In the genomic region with DNA sequence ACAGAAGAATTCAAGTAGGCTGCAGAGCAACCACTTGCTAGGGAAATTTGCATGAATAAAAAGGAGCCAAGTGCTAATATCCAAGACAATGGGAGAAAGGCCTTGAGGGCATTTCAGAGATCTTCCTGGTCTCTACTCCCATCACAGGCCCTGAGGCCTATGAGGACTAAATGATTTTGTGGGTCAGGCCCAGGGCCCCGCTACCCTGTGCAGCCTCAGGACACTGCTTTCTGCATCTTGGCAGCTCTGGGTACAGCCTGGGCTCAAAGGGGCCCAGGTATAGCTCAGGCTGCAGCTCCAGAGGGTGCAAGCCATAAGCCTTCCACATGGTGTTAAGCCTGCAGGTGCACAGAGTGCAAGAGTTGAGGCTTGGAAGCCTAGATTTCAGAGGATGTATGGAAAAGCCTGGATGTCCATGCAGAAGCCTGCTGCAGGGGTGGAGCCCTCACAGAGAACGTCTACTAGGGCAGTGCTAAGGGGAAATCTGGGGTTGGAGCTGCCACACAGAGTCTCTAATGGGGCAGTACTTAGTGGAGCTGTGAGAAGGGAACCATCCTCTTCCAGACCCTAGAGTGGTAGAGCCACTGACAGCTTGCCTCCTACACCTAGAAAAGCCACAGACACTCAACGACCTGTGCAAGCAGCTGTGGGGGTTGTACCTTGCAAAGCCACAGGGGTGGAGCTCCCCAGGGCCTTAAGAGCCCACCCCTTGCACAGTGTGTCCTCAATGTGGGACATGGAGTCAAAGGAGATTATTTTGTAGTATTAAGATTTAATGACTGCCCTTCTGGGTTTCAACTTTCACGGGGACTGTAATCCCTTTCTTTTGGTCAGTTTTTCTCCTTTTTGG, we compare ENCODE assay signal across 17 cellular contexts. TPM values are rescaled to one million over a fixed set of nuclear protein-coding genes. Genes with fewer than 3 reads are reported as not detected.
DNase-seq lines count a peak whose midpoint lies in the region; FAIRE-seq and TF ChIP-seq lines count a peak whose summit lies in the region.
"Had no signal": no experiment of that assay in that cellular context is flagged by ENCODE, and none has a peak within 500 bp of the region (broad histone marks: within the 10 kb centered on the region; RNA-seq: fewer than 3 reads in every experiment).

No MANE protein-coding gene starts in this region.

- POLR2A ChIA-PET in HEK293 (lab: Yijun Ruan, JAX), result no interaction called here

- H3K9me3 ChIP-seq in HEK293 (ENCODE audit: control insufficient read depth, insufficient read depth, low read depth, low read length), result no peaks in the 10 kb centered on the region
- H3K9me3 ChIP-seq in kidney (ENCODE audit: control insufficient read depth in 1 of 2, low read length in 2 of 2), result peaks cover 4 to 7% of the 10 kb centered on the region in 2 donors
- peaks cover 0 to 18% (median 2%) of the 10 kb centered on the region in 4 donors for H3K9me3 ChIP-seq in sigmoid colon

- CTCF ChIA-PET in HEK293 (lab: Yijun Ruan, JAX), result interaction anchor here (0.8 kb wide), 1 partner anchor 86 kb away, joined by 4 read pairs; no protein-coding TSS in a partner anchor

- no peak overlapping the region for H3K4me3 ChIP-seq in HEK293 (ENCODE audit: low read depth, low read length)
- H3K4me3 ChIP-seq in kidney (ENCODE audit: low read length in 2 of 2), result no peak overlapping the region
- H3K4me3 ChIP-seq in sigmoid colon, result no peak overlapping the region

- TF ChIP-seq POLR2A in sigmoid colon (IDR thresholded peaks at IDR 0.05), result no peak

- intact Hi-C loops in kidney (cut with DNase I), result no loop called here
- intact Hi-C loops in sigmoid colon (cut with DNase I), result no loop called here

- no peak overlapping the region for H3K9ac ChIP-seq in kidney (ENCODE audit: low read length in 2 of 2)
- H3K9ac ChIP-seq: BLaER1 treated with 17β-estradiol and CSF1 and Interleukin-3, amounts not matched to agents 10 nM and 100 nM had no signal

- H3K4me1 ChIP-seq in HEK293 (ENCODE audit: control insufficient read depth, insufficient read depth, low read length) (no peaks in the 10 kb centered on the region), kidney (ENCODE audit: control insufficient read depth in 1 of 2, insufficient read depth in 1 of 2, low read depth in 1 of 2, low read length in 2 of 2) (no peaks in the 10 kb centered on the region), sigmoid colon (peaks cover 0 to 10% (median 8%) of the 10 kb centered on the region in 4 donors)

- WGBS in sigmoid colon, 2 donors, result 72 to 85% methylated on average over 4 of the region's 4 CpGs

- DNase-seq in activated effector memory CD4-positive, alpha-beta T cell treated with anti-CD3 and anti-CD28 coated beads, Interleukin-2, amount 50 U/mL, for 16 hours, result peak; percentile 38
- no peak for DNase-seq in activated effector memory CD4-positive, alpha-beta T cell treated with Interleukin-2 at 50 U/mL for 16 hours
- DNase-seq in kidney, result peak; percentile 31
- peak; percentile 26 for DNase-seq in sigmoid colon
- DNase-seq in amniotic stem cell (lab: John Stamatoyannopoulos, UW), result no peak
- DNase-seq in NK-92 treated with Interleukin-12 subunit alpha and Interleukin-12 subunit beta, amount 100 ng/mL, for 24 hours (lab: John Stamatoyannopoulos, UW), result no peak
- DNase-seq: 8988T; AML-193; Calu3; CD4-positive, alpha-beta T cell; DMS 273 treated with DMSO at 0.1 percent for 48 hours; HCEC 1CT had no signal

- no peak overlapping the region for H3K27ac ChIP-seq in HEK293 (ENCODE audit: extremely low read depth, low read depth, low read length)
- no peak overlapping the region for H3K27ac ChIP-seq in kidney (ENCODE audit: low read depth in 2 of 2, low read length in 2 of 2)
- H3K27ac ChIP-seq in sigmoid colon, result no peak overlapping the region
- H3K27ac ChIP-seq: BLaER1 treated with 17β-estradiol and CSF1 and Interleukin-3, amounts not matched to agents 10 nM and 100 nM; HL-60 had no signal

- no peak for FAIRE-seq in kidney (lab: Jason Lieb, UNC)

- TF ChIP-seq EP300 in sigmoid colon (IDR thresholded peaks at IDR 0.05), result no peak

- TF ChIP-seq CTCF in HEK293 (tag by site-specific recombination; IDR thresholded peaks at IDR 0.05) (no peak), kidney (IDR thresholded peaks at IDR 0.05; ENCODE audit: borderline replicate concordance, extremely low read depth, insufficient read depth) (no peak), sigmoid colon (IDR thresholded peaks at IDR 0.05) (no peak)

- no peaks in the 10 kb centered on the region for H3K36me3 ChIP-seq in HEK293 (ENCODE audit: control insufficient read depth in 2 of 2, insufficient read depth in 1 of 2, low read length in 2 of 2)
- H3K36me3 ChIP-seq in kidney (ENCODE audit: control insufficient read depth in 1 of 2, insufficient read depth in 2 of 2, low read length in 2 of 2), result no peaks in the 10 kb centered on the region
- no peaks in the 10 kb centered on the region for H3K36me3 ChIP-seq in sigmoid colon

- H3K27me3 ChIP-seq in sigmoid colon, result peaks cover 0 to 79% (median 32%) of the 10 kb centered on the region in 3 donors

TF ChIP-seq in HEK293, 187 proteins besides CTCF, POLR2A, EP300 and RAD21 (continues in another document):
- TF ChIP-seq ZNF585B (tag by site-specific recombination; IDR thresholded peaks at IDR 0.05) (peak; percentile 73), TRIM28 (IDR thresholded peaks at IDR 0.05; ENCODE audit: borderline replicate concordance, low read length) (peak; percentile 77; the same call in 1 of the 2 replicates)
- TF ChIP-seq, protein P1, sequence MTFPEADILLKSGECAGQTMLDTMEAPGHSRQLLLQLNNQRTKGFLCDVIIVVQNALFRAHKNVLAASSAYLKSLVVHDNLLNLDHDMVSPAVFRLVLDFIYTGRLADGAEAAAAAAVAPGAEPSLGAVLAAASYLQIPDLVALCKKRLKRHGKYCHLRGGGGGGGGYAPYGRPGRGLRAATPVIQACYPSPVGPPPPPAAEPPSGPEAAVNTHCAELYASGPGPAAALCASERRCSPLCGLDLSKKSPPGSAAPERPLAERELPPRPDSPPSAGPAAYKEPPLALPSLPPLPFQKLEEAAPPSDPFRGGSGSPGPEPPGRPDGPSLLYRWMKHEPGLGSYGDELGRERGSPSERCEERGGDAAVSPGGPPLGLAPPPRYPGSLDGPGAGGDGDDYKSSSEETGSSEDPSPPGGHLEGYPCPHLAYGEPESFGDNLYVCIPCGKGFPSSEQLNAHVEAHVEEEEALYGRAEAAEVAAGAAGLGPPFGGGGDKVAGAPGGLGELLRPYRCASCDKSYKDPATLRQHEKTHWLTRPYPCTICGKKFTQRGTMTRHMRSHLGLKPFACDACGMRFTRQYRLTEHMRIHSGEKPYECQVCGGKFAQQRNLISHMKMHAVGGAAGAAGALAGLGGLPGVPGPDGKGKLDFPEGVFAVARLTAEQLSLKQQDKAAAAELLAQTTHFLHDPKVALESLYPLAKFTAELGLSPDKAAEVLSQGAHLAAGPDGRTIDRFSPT (tag by site-specific recombination; IDR thresholded peaks at IDR 0.05), result no peak
- TF ChIP-seq, protein P2, sequence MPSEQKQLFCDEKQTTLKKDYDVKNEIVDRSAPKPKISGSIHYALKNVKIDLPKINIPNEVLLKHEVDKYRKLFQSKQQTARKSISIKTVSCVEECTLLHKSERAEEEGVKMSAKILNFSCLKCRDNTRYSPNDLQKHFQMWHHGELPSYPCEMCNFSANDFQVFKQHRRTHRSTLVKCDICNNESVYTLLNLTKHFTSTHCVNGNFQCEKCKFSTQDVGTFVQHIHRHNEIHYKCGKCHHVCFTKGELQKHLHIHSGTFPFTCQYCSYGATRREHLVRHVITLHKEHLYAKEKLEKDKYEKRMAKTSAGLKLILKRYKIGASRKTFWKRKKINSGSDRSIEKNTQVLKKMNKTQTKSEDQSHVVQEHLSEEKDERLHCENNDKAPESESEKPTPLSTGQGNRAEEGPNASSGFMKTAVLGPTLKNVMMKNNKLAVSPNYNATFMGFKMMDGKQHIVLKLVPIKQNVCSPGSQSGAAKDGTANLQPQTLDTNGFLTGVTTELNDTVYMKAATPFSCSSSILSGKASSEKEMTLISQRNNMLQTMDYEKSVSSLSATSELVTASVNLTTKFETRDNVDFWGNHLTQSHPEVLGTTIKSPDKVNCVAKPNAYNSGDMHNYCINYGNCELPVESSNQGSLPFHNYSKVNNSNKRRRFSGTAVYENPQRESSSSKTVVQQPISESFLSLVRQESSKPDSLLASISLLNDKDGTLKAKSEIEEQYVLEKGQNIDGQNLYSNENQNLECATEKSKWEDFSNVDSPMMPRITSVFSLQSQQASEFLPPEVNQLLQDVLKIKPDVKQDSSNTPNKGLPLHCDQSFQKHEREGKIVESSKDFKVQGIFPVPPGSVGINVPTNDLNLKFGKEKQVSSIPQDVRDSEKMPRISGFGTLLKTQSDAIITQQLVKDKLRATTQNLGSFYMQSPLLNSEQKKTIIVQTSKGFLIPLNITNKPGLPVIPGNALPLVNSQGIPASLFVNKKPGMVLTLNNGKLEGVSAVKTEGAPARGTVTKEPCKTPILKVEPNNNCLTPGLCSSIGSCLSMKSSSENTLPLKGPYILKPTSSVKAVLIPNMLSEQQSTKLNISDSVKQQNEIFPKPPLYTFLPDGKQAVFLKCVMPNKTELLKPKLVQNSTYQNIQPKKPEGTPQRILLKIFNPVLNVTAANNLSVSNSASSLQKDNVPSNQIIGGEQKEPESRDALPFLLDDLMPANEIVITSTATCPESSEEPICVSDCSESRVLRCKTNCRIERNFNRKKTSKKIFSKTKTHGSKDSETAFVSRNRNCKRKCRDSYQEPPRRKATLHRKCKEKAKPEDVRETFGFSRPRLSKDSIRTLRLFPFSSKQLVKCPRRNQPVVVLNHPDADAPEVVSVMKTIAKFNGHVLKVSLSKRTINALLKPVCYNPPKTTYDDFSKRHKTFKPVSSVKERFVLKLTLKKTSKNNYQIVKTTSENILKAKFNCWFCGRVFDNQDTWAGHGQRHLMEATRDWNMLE (tag by site-specific recombination; conservative IDR thresholded peaks at IDR 0.05; ENCODE audit: low read depth), result no peak

RNA-seq across cellular contexts. Expression of a gene that starts 13.7 kb away (rescaled TPM):
- not detected for total RNA-seq in kidney
- polyA plus RNA-seq in kidney (ENCODE audit: insufficient read depth, low read depth, low replicate concordance), result not detected
- not detected for total RNA-seq in sigmoid colon
- not detected for polyA plus RNA-seq in sigmoid colon
- total RNA-seq: Calu3; CD4-positive, alpha-beta T cell; Daoy; H4 had no signal

Comparison
In these comparisons a context has a peak if more than half of its experiments do, and no peak if none do; other contexts are left out.
1. DNase-seq: peak in activated effector memory CD4-positive, alpha-beta T cell treated with anti-CD3 and anti-CD28 coated beads, Interleukin-2, amount 50 U/mL, for 16 hours (single experiment), kidney (single experiment) and sigmoid colon (single experiment); none in activated effector memory CD4-positive, alpha-beta T cell treated with Interleukin-2 at 50 U/mL for 16 hours (single experiment), amniotic stem cell (single experiment) and NK-92 treated with Interleukin-12 subunit alpha and Interleukin-12 subunit beta, amount 100 ng/mL, for 24 hours (single experiment).